In genomic region chr3:112681822-112682325, GRCh38 we compare ENCODE assay signal across 14 cellular contexts. TPM values are rescaled to one million over a fixed set of nuclear protein-coding genes. Genes with fewer than 3 reads are reported as not detected.
DNase-seq lines count a peak whose midpoint lies in the region; ATAC-seq and TF ChIP-seq lines count a peak whose summit lies in the region.
"Had no signal": no experiment of that assay in that cellular context is flagged by ENCODE, and none has a peak within 500 bp of the region (broad histone marks: within the 10 kb centered on the region; RNA-seq: fewer than 3 reads in every experiment).

No MANE protein-coding gene starts in this region.

- H3K4me1 ChIP-seq in A673 (ENCODE audit: insufficient read depth, low read length, poor library complexity, severe bottlenecking) = no peaks in the 10 kb centered on the region

- no peak overlapping the region for H3K4me3 ChIP-seq in A673 (ENCODE audit: low read depth, low read length, poor library complexity, severe bottlenecking)
- H3K4me3 ChIP-seq: esophagus muscularis mucosa had no signal

- no peaks in the 10 kb centered on the region for H3K27me3 ChIP-seq in A673 (replicated peaks; ENCODE audit: insufficient read depth, low read depth, low read length, poor library complexity)
- H3K27me3 ChIP-seq: esophagus muscularis mucosa had no signal

- H3K36me3 ChIP-seq in A673 (ENCODE audit: insufficient read depth, low read length, poor library complexity, severe bottlenecking) = no peaks in the 10 kb centered on the region
- H3K36me3 ChIP-seq: esophagus muscularis mucosa had no signal

- no peak for ATAC-seq in GM18873 (IDR thresholded peaks at IDR 0.05; ENCODE audit: low FRiP score, unreplicated experiment)

- intact Hi-C loops in A673 (cut with micrococcal nuclease; ENCODE audit: unreplicated experiment) = no loop called here

- no peaks in the 10 kb centered on the region for H3K9me3 ChIP-seq in A673 (ENCODE audit: low read depth, low read length, poor library complexity, severe bottlenecking)
- H3K9me3 ChIP-seq: esophagus muscularis mucosa had no signal

- DNase-seq in HCEC 1CT = peak; percentile 63
- DNase-seq in NCI-H2171 treated with DMSO at 0.1 percent for 48 hours (lab: John Stamatoyannopoulos, UW) = peak; percentile 52
- DNase-seq in dermis microvascular lymphatic vessel endothelial cell (ENCODE audit: low read depth in 2 of 2) = peak; percentile 26 to 77
- peak; percentile 80 for DNase-seq in renal cortical epithelial cell (ENCODE audit: low read depth)
- DNase-seq in A673 (ENCODE audit: low spot score) = no peak
- DNase-seq in activated gamma-delta T cell (lab: John Stamatoyannopoulos, UW) = no peak
- no peak for DNase-seq in epidermal melanocyte (ENCODE audit: insufficient read length, low spot score)
- DNase-seq: activated naive CD8-positive, alpha-beta T cell treated with anti-CD3 and anti-CD28 coated beads, Interleukin-2, amount 10 ng/mL, durations not matched to agents 7 days and 5 days; GF-D8; NCI-H1694 treated with DMSO at 0.1 percent for 48 hours; SHP77 had no signal

- CTCF ChIA-PET in A673 (lab: Charles Lee) = no interaction called here

- no peak overlapping the region for H3K27ac ChIP-seq in A673 (ENCODE audit: low read depth, low read length, poor library complexity, severe bottlenecking)
- H3K27ac ChIP-seq: HL-60 had no signal

- POLR2A ChIA-PET in A673 (lab: Charles Lee; ENCODE audit: low non-redundant PET) = interaction anchor here (0.6 kb wide), 1 partner anchor 1001 kb away, joined by 8 read pairs; no protein-coding TSS in a partner anchor

- no TSS peak for BruUV-seq in A673 (replicated peaks; lab: Mats Ljungman, UMichigan)

- TF ChIP-seq CTCF in A673 (conservative IDR thresholded peaks at IDR 0.05; ENCODE audit: low read depth, low read length) = no peak

RNA-seq across cellular contexts. Expression of gene CCDC80, which starts 40.9 kb away (rescaled TPM):
- total RNA-seq in dermis microvascular lymphatic vessel endothelial cell = 9.7 and 13.0 TPM in 2 replicates
- 92.2 and 151 TPM in 2 replicates for total RNA-seq in renal cortical epithelial cell
- 4.6 and 4.7 TPM in 2 replicates for total RNA-seq in A673 (2021)
- total RNA-seq: activated naive CD8-positive, alpha-beta T cell treated with anti-CD3 and anti-CD28 coated beads, Interleukin-2, amount 10 ng/mL, durations not matched to agents 7 days and 5 days had no signal

Comparison
In these comparisons a context has a peak if more than half of its experiments do, and no peak if none do; other contexts are left out.
1. DNase-seq: peak in HCEC 1CT (single experiment), NCI-H2171 treated with DMSO at 0.1 percent for 48 hours (single experiment), dermis microvascular lymphatic vessel endothelial cell (2 of 2) and renal cortical epithelial cell (single experiment); none in A673 (single experiment), activated gamma-delta T cell (single experiment) and epidermal melanocyte (single experiment).